1 cellular context compared by ENCODE assay signal in the genomic region with DNA sequence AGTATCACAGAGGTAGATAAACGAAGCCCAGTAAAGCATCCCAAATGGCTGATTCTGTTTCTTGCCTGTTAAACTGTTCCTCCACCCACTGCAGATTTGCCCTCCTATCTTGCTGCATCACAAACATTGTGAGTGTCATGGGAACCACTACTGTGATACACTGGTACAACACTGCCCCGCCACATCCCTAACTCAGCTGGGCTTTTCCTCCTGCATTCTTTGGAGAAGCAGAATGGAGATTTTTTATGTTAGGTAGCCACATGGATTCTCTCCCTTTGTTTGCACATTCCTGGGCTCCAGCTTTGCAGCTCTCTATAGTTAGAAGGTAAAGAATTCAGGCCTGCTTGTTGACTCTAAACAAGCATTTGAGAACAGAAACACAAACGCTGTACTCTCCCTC.
TF ChIP-seq lines count a peak whose summit lies in the region.

No MANE protein-coding gene starts in this region.

TF ChIP-seq in neural cell, 6 proteins besides CTCF, POLR2A, EP300 and RAD21:
- TF ChIP-seq, protein P1, sequence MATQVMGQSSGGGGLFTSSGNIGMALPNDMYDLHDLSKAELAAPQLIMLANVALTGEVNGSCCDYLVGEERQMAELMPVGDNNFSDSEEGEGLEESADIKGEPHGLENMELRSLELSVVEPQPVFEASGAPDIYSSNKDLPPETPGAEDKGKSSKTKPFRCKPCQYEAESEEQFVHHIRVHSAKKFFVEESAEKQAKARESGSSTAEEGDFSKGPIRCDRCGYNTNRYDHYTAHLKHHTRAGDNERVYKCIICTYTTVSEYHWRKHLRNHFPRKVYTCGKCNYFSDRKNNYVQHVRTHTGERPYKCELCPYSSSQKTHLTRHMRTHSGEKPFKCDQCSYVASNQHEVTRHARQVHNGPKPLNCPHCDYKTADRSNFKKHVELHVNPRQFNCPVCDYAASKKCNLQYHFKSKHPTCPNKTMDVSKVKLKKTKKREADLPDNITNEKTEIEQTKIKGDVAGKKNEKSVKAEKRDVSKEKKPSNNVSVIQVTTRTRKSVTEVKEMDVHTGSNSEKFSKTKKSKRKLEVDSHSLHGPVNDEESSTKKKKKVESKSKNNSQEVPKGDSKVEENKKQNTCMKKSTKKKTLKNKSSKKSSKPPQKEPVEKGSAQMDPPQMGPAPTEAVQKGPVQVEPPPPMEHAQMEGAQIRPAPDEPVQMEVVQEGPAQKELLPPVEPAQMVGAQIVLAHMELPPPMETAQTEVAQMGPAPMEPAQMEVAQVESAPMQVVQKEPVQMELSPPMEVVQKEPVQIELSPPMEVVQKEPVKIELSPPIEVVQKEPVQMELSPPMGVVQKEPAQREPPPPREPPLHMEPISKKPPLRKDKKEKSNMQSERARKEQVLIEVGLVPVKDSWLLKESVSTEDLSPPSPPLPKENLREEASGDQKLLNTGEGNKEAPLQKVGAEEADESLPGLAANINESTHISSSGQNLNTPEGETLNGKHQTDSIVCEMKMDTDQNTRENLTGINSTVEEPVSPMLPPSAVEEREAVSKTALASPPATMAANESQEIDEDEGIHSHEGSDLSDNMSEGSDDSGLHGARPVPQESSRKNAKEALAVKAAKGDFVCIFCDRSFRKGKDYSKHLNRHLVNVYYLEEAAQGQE (IDR thresholded peaks at IDR 0.05; ENCODE audit: borderline replicate concordance), result no peak
- TF ChIP-seq TAF1 (IDR thresholded peaks at IDR 0.05; ENCODE audit: low read depth) (no peak), EZH2 (IDR thresholded peaks at IDR 0.05; ENCODE audit: borderline replicate concordance, insufficient read depth, low read length, poor library complexity, severe bottlenecking) (no peak), MXI1 (conservative IDR thresholded peaks at IDR 0.05; ENCODE audit: poor library complexity, severe bottlenecking) (no peak), POLR2AphosphoS5 (IDR thresholded peaks at IDR 0.05) (no peak), SMC3 (conservative IDR thresholded peaks at IDR 0.05; ENCODE audit: poor library complexity) (no peak)
